Comparison of ENCODE assay signal across 18 cellular contexts in the genomic region with DNA sequence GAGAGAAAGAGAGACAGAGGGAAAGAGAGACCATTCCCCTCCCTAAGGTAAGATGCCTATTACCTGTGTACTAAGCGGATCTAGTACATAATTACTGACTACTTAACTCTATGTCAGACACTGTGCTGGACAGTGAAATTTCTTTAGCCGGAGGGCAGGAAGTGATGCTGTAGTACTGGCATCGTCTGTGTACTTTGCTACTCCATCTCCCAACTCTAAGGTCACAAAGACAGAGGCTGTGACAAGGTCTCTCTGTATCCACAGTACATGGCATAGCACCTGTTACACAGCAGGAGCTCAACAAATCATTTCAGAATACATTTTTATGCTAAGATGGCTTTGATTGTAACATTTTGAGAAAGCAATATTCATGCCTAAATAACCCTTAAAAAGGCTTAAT. TPM values are rescaled to one million over a fixed set of nuclear protein-coding genes. Genes with fewer than 3 reads are reported as not detected.
"Had no signal": no experiment of that assay in that cellular context is flagged by ENCODE, and none has a peak within 500 bp of the region (broad histone marks: within the 10 kb centered on the region; RNA-seq: fewer than 3 reads in every experiment).

No MANE protein-coding gene starts in this region.

- H3K36me3 Mint-ChIP-seq: type B pancreatic cell had no signal

- H3K27ac Mint-ChIP-seq: activated B cell treated with CpG ODN at 0.5 μM for 24 hours; activated CD4-positive, alpha-beta T cell treated with anti-CD3 and anti-CD28 coated beads, Interleukin-2, amount 10 ng/mL, durations not matched to agents 7 days and 5 days; T-helper 2 cell treated with Interferon-gamma antibody and Interleukin-4, amounts not matched to agents 5 μg/mL and 100 μg/mL, for 36 hours; type B pancreatic cell had no signal

- H3K27ac ChIP-seq: gastroesophageal sphincter, ovary, skin epidermis had no signal

- H3K9me3 Mint-ChIP-seq: activated B cell treated with CpG ODN at 0.5 μM for 24 hours; activated CD4-positive, alpha-beta T cell treated with anti-CD3 and anti-CD28 coated beads, Interleukin-2, amount 10 ng/mL, durations not matched to agents 7 days and 5 days; neural crest cell; T-helper 2 cell treated with Interferon-gamma antibody and Interleukin-4, amounts not matched to agents 5 μg/mL and 100 μg/mL, for 36 hours; type B pancreatic cell had no signal

- H3K9me3 ChIP-seq: gastroesophageal sphincter, ovary had no signal

- H3K4me1 Mint-ChIP-seq: activated B cell treated with CpG ODN at 0.5 μM for 24 hours; activated CD4-positive, alpha-beta T cell treated with anti-CD3 and anti-CD28 coated beads, Interleukin-2, amount 10 ng/mL, durations not matched to agents 7 days and 5 days had no signal

- H3K4me3 Mint-ChIP-seq: activated B cell treated with CpG ODN at 0.5 μM for 24 hours; activated CD4-positive, alpha-beta T cell treated with anti-CD3 and anti-CD28 coated beads, Interleukin-2, amount 10 ng/mL, durations not matched to agents 7 days and 5 days; neural crest cell; T-helper 2 cell treated with Interferon-gamma antibody and Interleukin-4, amounts not matched to agents 5 μg/mL and 100 μg/mL, for 36 hours; type B pancreatic cell had no signal

- H3K36me3 ChIP-seq: gastroesophageal sphincter, ovary had no signal

- DNase-seq: activated B cell treated with CpG ODN at 0.5 μM for 24 hours; activated CD4-positive, alpha-beta T cell treated with anti-CD3 and anti-CD28 coated beads, Interleukin-2, amount 10 ng/mL, durations not matched to agents 7 days and 5 days; activated naive CD4-positive, alpha-beta T cell treated with Interleukin-2 at 50 U/mL for 16 hours; activated T-cell treated with anti-CD3 and anti-CD28 coated beads for 4 hours; aorta; caudate nucleus; erythroblast; left colon; ovary; stimulated activated CD4-positive, alpha-beta T cell treated with anti-CD3 and anti-CD28 coated beads, Interleukin-4, amount 100 ng/mL, for 24 hours; stimulated activated naive CD4-positive, alpha-beta T cell had no signal

- ATAC-seq: gastroesophageal sphincter, left colon had no signal

- H3K27me3 Mint-ChIP-seq: type B pancreatic cell had no signal

- H3K27me3 ChIP-seq: gastroesophageal sphincter, ovary had no signal

- H3K4me3 ChIP-seq: gastroesophageal sphincter, ovary, skin epidermis had no signal

RNA-seq across cellular contexts. Expression of a gene that starts 9.0 kb away (rescaled TPM):
- total RNA-seq: activated B cell treated with CpG ODN at 0.5 μM for 24 hours; activated CD4-positive, alpha-beta T cell treated with anti-CD3 and anti-CD28 coated beads, Interleukin-2, amount 10 ng/mL, durations not matched to agents 7 days and 5 days; left colon; lung microvascular endothelial cell; neural crest cell; renal cortical epithelial cell had no signal
